Comparison of ENCODE assay signal across 14 cellular contexts in genomic region chr7:157299317-157299612, GRCh38. TPM values are rescaled to one million over a fixed set of nuclear protein-coding genes. Genes with fewer than 3 reads are reported as not detected.
DNase-seq lines count a peak whose midpoint lies in the region; ATAC-seq, FAIRE-seq and TF ChIP-seq lines count a peak whose summit lies in the region.
"Had no signal": no experiment of that assay in that cellular context is flagged by ENCODE, and none has a peak within 500 bp of the region (broad histone marks: within the 10 kb centered on the region; RNA-seq: fewer than 3 reads in every experiment).

No MANE protein-coding gene starts in this region.

- dilution Hi-C loops in endothelial cell of umbilical vein (cut with MboI; ENCODE audit: extremely low pct_ligation_motif_present, low sequenced_read_pairs): no loop called here

- TF ChIP-seq POLR2A in breast epithelium (IDR thresholded peaks at IDR 0.05): no peak
- no peak for TF ChIP-seq POLR2A in endothelial cell of umbilical vein (IDR thresholded peaks at IDR 0.05; ENCODE audit: low read depth, low read length)

- peak overlapping the region; percentile 78 for H3K27ac Mint-ChIP-seq in MCF 10A (ENCODE audit: low read depth, unreplicated experiment)
- peak overlapping the region; percentile 8 for H3K27ac Mint-ChIP-seq in T-helper 17 cell

- no TSS peak for BruUV-seq in MCF 10A (replicated peaks; lab: Mats Ljungman, UMichigan)
- no TSS peak for BruUV-seq in endothelial cell of umbilical vein (replicated peaks; lab: Mats Ljungman, UMichigan)

- intact Hi-C loops in MCF 10A (cut with micrococcal nuclease): no loop called here
- intact Hi-C loops in breast epithelium (cut with DNase I; ENCODE audit: low total_unique reads): no loop called here
- intact Hi-C loops in endothelial cell of umbilical vein (cut with micrococcal nuclease): no loop called here

- ATAC-seq in T-helper 17 cell: no peak

- no peak for TF ChIP-seq CTCF in MCF 10A (IDR thresholded peaks at IDR 0.05; ENCODE audit: unreplicated experiment)
- TF ChIP-seq CTCF in breast epithelium (IDR thresholded peaks at IDR 0.05): no peak
- no peak for TF ChIP-seq CTCF in endothelial cell of umbilical vein (IDR thresholded peaks at IDR 0.05; ENCODE audit: extremely low read depth in 1 of 2, insufficient read depth in 1 of 2, low read depth in 1 of 2, low read length in 2 of 2)

- H4K20me1 ChIP-seq in endothelial cell of umbilical vein (replicated peaks; ENCODE audit: control insufficient read depth, extremely low read depth, insufficient read depth, low read length) (no peaks in the 10 kb centered on the region), GM23248 (ENCODE audit: insufficient read depth) (no peaks in the 10 kb centered on the region)

- CTCF ChIA-PET in MCF 10A (lab: Yijun Ruan, JAX): interaction anchor here (1.0 to 2.3 kb wide), 3 partner anchors 12 to 40 kb away, joined by 3 to 15 read pairs (median 3); no protein-coding TSS in a partner anchor
- CTCF ChIA-PET in endothelial cell of umbilical vein (lab: Charles Lee): no interaction called here

- H3K9me2 ChIP-seq in GM23248 (ENCODE audit: insufficient read depth): no peaks in the 10 kb centered on the region

- H3K4me3 ChIP-seq in breast epithelium (no peak overlapping the region), endothelial cell of umbilical vein (replicated peaks in 1 of 3; ENCODE audit: insufficient read depth in 1 of 3, low read depth in 1 of 3, low read length in 3 of 3) (no peak overlapping the region), GM23248 (no peak overlapping the region)
- H3K4me3 ChIP-seq: cardiac muscle cell, HAP-1 had no signal

- DNase-seq in MCF 10A (ENCODE audit: unreplicated experiment) (no peak), breast epithelium (ENCODE audit: low spot score in 2 of 2) (no peak), T-helper 17 cell (no peak), endothelial cell of umbilical vein (ENCODE audit: low read depth, low spot score) (no peak), urothelium cell line (ENCODE audit: low spot score) (no peak), SHP77 (lab: John Stamatoyannopoulos, UW) (no peak), GM23248 (no peak), NCI-H510A (lab: John Stamatoyannopoulos, UW) (no peak)
- DNase-seq: DMS79 treated with DMSO at 0.1 percent for 48 hours, Karpas-422, nucleus accumbens had no signal

- no peaks in the 10 kb centered on the region for H3K36me3 ChIP-seq in breast epithelium
- no peaks in the 10 kb centered on the region for H3K36me3 ChIP-seq in endothelial cell of umbilical vein (ENCODE audit: control insufficient read depth in 2 of 2, extremely low read depth in 1 of 2, insufficient read depth in 2 of 2, low read length in 2 of 2)
- no peaks in the 10 kb centered on the region for H3K36me3 ChIP-seq in GM23248 (ENCODE audit: low read depth)
- H3K36me3 ChIP-seq: cardiac muscle cell, HAP-1 had no signal

- H3F3A ChIP-seq in GM23248 (ENCODE audit: insufficient read depth): no peaks in the 10 kb centered on the region

- FAIRE-seq in endothelial cell of umbilical vein (lab: Jason Lieb, UNC): peak; percentile 12
- peak; percentile 99 for FAIRE-seq in urothelium cell line (lab: Jason Lieb, UNC)

- H3K36me3 Mint-ChIP-seq in MCF 10A (ENCODE audit: insufficient read depth, unreplicated experiment) (no peaks in the 10 kb centered on the region), T-helper 17 cell (ENCODE audit: low read depth) (no peaks in the 10 kb centered on the region)

- H3K27me3 ChIP-seq in breast epithelium (no peaks in the 10 kb centered on the region), endothelial cell of umbilical vein (ENCODE audit: control insufficient read depth in 2 of 2, insufficient read depth in 2 of 2, low read length in 2 of 2) (no peaks in the 10 kb centered on the region), GM23248 (replicated peaks; ENCODE audit: insufficient read depth) (no peaks in the 10 kb centered on the region)
- H3K27me3 ChIP-seq: cardiac muscle cell, foreskin keratinocyte had no signal

- H3K9me3 ChIP-seq in breast epithelium: no peaks in the 10 kb centered on the region
- no peaks in the 10 kb centered on the region for H3K9me3 ChIP-seq in T-helper 17 cell (ENCODE audit: control insufficient read depth, low read length, poor library complexity, severe bottlenecking)
- no peaks in the 10 kb centered on the region for H3K9me3 ChIP-seq in endothelial cell of umbilical vein (replicated peaks; ENCODE audit: control insufficient read depth, insufficient read depth, low read length)
- H3K9me3 ChIP-seq in GM23248 (ENCODE audit: low read depth): no peaks in the 10 kb centered on the region
- H3K9me3 ChIP-seq: HAP-1 had no signal

- H3K27me3 Mint-ChIP-seq in MCF 10A (ENCODE audit: insufficient read depth, unreplicated experiment): no peaks in the 10 kb centered on the region
- no peaks in the 10 kb centered on the region for H3K27me3 Mint-ChIP-seq in T-helper 17 cell

- in situ Hi-C loops in GM23248 (cut with MboI): no loop called here

- H3K4me2 ChIP-seq in endothelial cell of umbilical vein (ENCODE audit: insufficient read depth, low read length) (no peak overlapping the region), GM23248 (ENCODE audit: unreplicated experiment) (no peak overlapping the region)

- no peak overlapping the region for H3K9ac ChIP-seq in endothelial cell of umbilical vein (replicated peaks; ENCODE audit: extremely low read depth, insufficient read depth, low read length)
- no peak overlapping the region for H3K9ac ChIP-seq in GM23248

- H3K4me1 ChIP-seq in breast epithelium: no peaks in the 10 kb centered on the region
- H3K4me1 ChIP-seq in endothelial cell of umbilical vein (ENCODE audit: control insufficient read depth, extremely low read depth, insufficient read depth, low read length): peaks cover 4% of the 10 kb centered on the region
- peaks cover 5% of the 10 kb centered on the region; the same call in 1 of the 2 replicates for H3K4me1 ChIP-seq in GM23248 (ENCODE audit: insufficient read depth)
- H3K4me1 ChIP-seq: foreskin keratinocyte, HAP-1 had no signal

- H3K4me3 Mint-ChIP-seq in MCF 10A (ENCODE audit: unreplicated experiment): peak overlapping the region; percentile 68
- peak overlapping the region; percentile 37 for H3K4me3 Mint-ChIP-seq in T-helper 17 cell

- H3K4me1 Mint-ChIP-seq in MCF 10A (ENCODE audit: insufficient read depth, unreplicated experiment): peaks cover 26% of the 10 kb centered on the region
- H3K4me1 Mint-ChIP-seq in T-helper 17 cell: peaks cover 39% of the 10 kb centered on the region

- POLR2A ChIA-PET in MCF 10A (lab: Yijun Ruan, JAX) (interaction anchor here (0.6 to 2.5 kb wide), 4 partner anchors 15 to 40 kb away, joined by 3 to 15 read pairs (median 4); no protein-coding TSS in a partner anchor), endothelial cell of umbilical vein (lab: Charles Lee) (no interaction called here)

- H3K9me1 ChIP-seq in endothelial cell of umbilical vein (replicated peaks; ENCODE audit: control insufficient read depth, extremely low read depth, insufficient read depth, low read length): no peaks in the 10 kb centered on the region

- WGBS in GM23248 (ENCODE audit: low coverage in 1 of 2, low lambda C conversion rate in 2 of 2, missing lambda C conversion rate in 2 of 2), 2 experiments: 88 to 90% methylated on average over 1 to 3 of the region's 3 CpGs

- no peak overlapping the region for H3K27ac ChIP-seq in breast epithelium
- H3K27ac ChIP-seq in endothelial cell of umbilical vein (ENCODE audit: insufficient read depth, low read depth, low read length): no peak overlapping the region
- H3K27ac ChIP-seq in GM23248: no peak overlapping the region
- H3K27ac ChIP-seq: cardiac muscle cell had no signal

- no peaks in the 10 kb centered on the region for H3K9me3 Mint-ChIP-seq in MCF 10A (ENCODE audit: unreplicated experiment)

- H3K79me2 ChIP-seq in endothelial cell of umbilical vein (ENCODE audit: control insufficient read depth, insufficient read depth, low read length) (no peaks in the 10 kb centered on the region), GM23248 (ENCODE audit: insufficient read depth) (no peaks in the 10 kb centered on the region)

- no peak overlapping the region for H2AFZ ChIP-seq in endothelial cell of umbilical vein (ENCODE audit: low read depth, low read length)
- H2AFZ ChIP-seq in GM23248: no peak overlapping the region

TF ChIP-seq in endothelial cell of umbilical vein, 7 proteins besides CTCF, POLR2A, EP300 and RAD21:
- TF ChIP-seq POLR2AphosphoS5 (IDR thresholded peaks at IDR 0.05; ENCODE audit: insufficient read depth, low read depth, low read length) (no peak), MYC (IDR thresholded peaks at IDR 0.05; ENCODE audit: low read depth, low read length) (no peak), EZH2 (IDR thresholded peaks at IDR 0.05; ENCODE audit: borderline replicate concordance, low read depth, low read length, severe bottlenecking) (no peak), MAX (IDR thresholded peaks at IDR 0.05; ENCODE audit: insufficient read depth, insufficient read length) (no peak), JUN (IDR thresholded peaks at IDR 0.05; ENCODE audit: borderline replicate concordance, insufficient read depth, insufficient read length, low read depth) (no peak), GATA2 (IDR thresholded peaks at IDR 0.05; ENCODE audit: insufficient read depth, insufficient read length, low read depth, low read length) (no peak), FOS (IDR thresholded peaks at IDR 0.05; ENCODE audit: borderline replicate concordance, insufficient read depth, low read length) (no peak)
TF ChIP-seq in endothelial cell of umbilical vein: peak in this region for 0.

RNA-seq across cellular contexts. Expression of gene DNAJB6, which starts 37.5 kb away (rescaled TPM):
- total RNA-seq in MCF 10A (2022) (110 and 124 TPM in 2 replicates), breast epithelium (100 to 1,000 TPM in 2 of 3 donors, 10 to 100 TPM in 1; 73.8 to 136 (median 101) TPM), T-helper 17 cell (100 to 1,000 TPM; 266 to 278 TPM), endothelial cell of umbilical vein (135 and 138 TPM in 2 replicates)
- polyA plus RNA-seq in endothelial cell of umbilical vein (58.5 and 69.6 TPM in 2 replicates), GM23248 (2016; fragmentation: Nextera tagmentation; extraction: Ambion mirVana) (187 and 195 TPM in 2 replicates)
- 69.2 and 75.1 TPM in 2 replicates for polyA plus RNA-seq in endothelial cell of umbilical vein (2011; cell fraction: cytosol; rRNA removed)
- 86.7 and 114 TPM in 2 replicates for polyA plus RNA-seq in endothelial cell of umbilical vein (2011; cell fraction: nucleus; rRNA removed)
- polyA plus RNA-seq in endothelial cell of umbilical vein (2012): 121 and 148 TPM in 2 replicates
- polyA minus RNA-seq in endothelial cell of umbilical vein: 56.0 and 57.0 TPM in 2 replicates
- polyA minus RNA-seq in endothelial cell of umbilical vein (2011; cell fraction: cytosol; rRNA and poly(A)+ RNA removed): 40.8 TPM
- 80.9 and 82.0 TPM in 2 replicates for polyA minus RNA-seq in endothelial cell of umbilical vein (2011; cell fraction: nucleus; rRNA and poly(A)+ RNA removed)
- 139 and 149 TPM in 2 replicates for total RNA-seq in GM23248 (2014; rRNA removed; shearing (Covaris generic))
